ENCODE assay signal across 22 cellular contexts in genomic region chr5:141941779-141942178, GRCh38. TPM values are rescaled to one million over a fixed set of nuclear protein-coding genes. Genes with fewer than 3 reads are reported as not detected.
DNase-seq lines count a peak whose midpoint lies in the region; ATAC-seq, FAIRE-seq and TF ChIP-seq lines count a peak whose summit lies in the region.
"Had no signal": no experiment of that assay in that cellular context is flagged by ENCODE, and none has a peak within 500 bp of the region (broad histone marks: within the 10 kb centered on the region; RNA-seq: fewer than 3 reads in every experiment).

No MANE protein-coding gene starts in this region.

- TF ChIP-seq POLR2A in HCT116 (IDR thresholded peaks at IDR 0.05; ENCODE audit: borderline replicate concordance, extremely low read depth, insufficient read depth, insufficient read length) (no peak), endothelial cell of umbilical vein (IDR thresholded peaks at IDR 0.05; ENCODE audit: low read depth, low read length) (no peak), gastrocnemius medialis (IDR thresholded peaks at IDR 0.05) (no peak)

- H3K9me1 ChIP-seq in endothelial cell of umbilical vein (replicated peaks; ENCODE audit: control insufficient read depth, extremely low read depth, insufficient read depth, low read length): no peaks in the 10 kb centered on the region

- no peak for DNase-seq in HCT116 (ENCODE audit: low read depth, low spot score)
- no peak for DNase-seq in endothelial cell of umbilical vein (ENCODE audit: low read depth, low spot score)
- no peak for DNase-seq in gastrocnemius medialis
- DNase-seq in SIG-M5 treated with dmso at 0.1 percent for 504 hours (lab: John Stamatoyannopoulos, UW; ENCODE audit: unreplicated experiment): no peak
- no peak for DNase-seq in DMS79 treated with DMSO at 0.1 percent for 48 hours (lab: John Stamatoyannopoulos, UW)
- DNase-seq in activated T-cell treated with anti-CD3 and anti-CD28 coated beads, Interleukin-2, amount 50 U/mL, for 72 hours: no peak
- DNase-seq: COR-L47; effector memory CD4-positive, alpha-beta T cell; NCI-H2029 treated with DMSO at 0.1 percent for 48 hours; NCI-H510A treated with DMSO at 0.1 percent for 48 hours; SIG-M5; stimulated activated CD4-positive, alpha-beta T cell treated with anti-CD3 and anti-CD28 coated beads, Interleukin-15, amount 100 ng/mL, for 24 hours; stimulated activated naive CD4-positive, alpha-beta T cell treated with Interleukin-2 at 50 U/mL for 16 hours had no signal

- BruUV-seq in HCT116 (replicated peaks; lab: Mats Ljungman, UMichigan): no TSS peak
- BruUV-seq in endothelial cell of umbilical vein (replicated peaks; lab: Mats Ljungman, UMichigan): no TSS peak

- H3K27ac ChIP-seq in ACC112 (ENCODE audit: low read depth, low read length) (peak overlapping the region; percentile 67), HCT116 (ENCODE audit: low read depth, low read length) (no peak overlapping the region), endothelial cell of umbilical vein (ENCODE audit: insufficient read depth, low read depth, low read length) (peak overlapping the region; percentile 19), gastrocnemius medialis (peak overlapping the region in 3 of 4 donors; percentile 8 to 53 (median 19))
- H3K27ac ChIP-seq: cardiac muscle cell had no signal

- H3K4me3 ChIP-seq in ACC112 (ENCODE audit: low read depth, low read length): no peak overlapping the region
- no peak overlapping the region for H3K4me3 ChIP-seq in HCT116 (replicated peaks in 1 of 2; ENCODE audit: low read depth in 1 of 2, low read length in 2 of 2)
- no peak overlapping the region for H3K4me3 ChIP-seq in endothelial cell of umbilical vein (replicated peaks in 1 of 3; ENCODE audit: insufficient read depth in 1 of 3, low read depth in 1 of 3, low read length in 3 of 3)
- no peak overlapping the region for H3K4me3 ChIP-seq in gastrocnemius medialis
- H3K4me3 ChIP-seq: cardiac muscle cell had no signal

- H3K36me3 Mint-ChIP-seq in activated T-cell treated with anti-CD3 and anti-CD28 coated beads, Interleukin-2, amount 50 U/mL, for 72 hours (ENCODE audit: insufficient read depth in 2 of 2): peaks cover 0 to 2% of the 10 kb centered on the region in 2 donors
- H3K36me3 Mint-ChIP-seq: IgD-negative memory B cell had no signal

- H3K9me3 ChIP-seq in HCT116 (ENCODE audit: control insufficient read depth in 1 of 2, insufficient read depth in 1 of 2, low read depth in 1 of 2, low read length in 2 of 2) (no peaks in the 10 kb centered on the region), endothelial cell of umbilical vein (replicated peaks; ENCODE audit: control insufficient read depth, insufficient read depth, low read length) (no peaks in the 10 kb centered on the region), gastrocnemius medialis (no peaks in the 10 kb centered on the region)

- CTCF ChIA-PET in HCT116 (lab: Charles Lee) (interaction anchor here (0.8 to 3.6 kb wide), 3 partner anchors 19 to 63 kb away, joined by 4 to 19 read pairs (median 5); partner anchors contain the start of gene RNF14), endothelial cell of umbilical vein (lab: Charles Lee) (interaction anchor here (0.9 to 10.9 kb wide), 10 partner anchors 10 to 259 kb away, joined by 3 to 244 read pairs (median 6); partner anchors contain the start of genes DELE1, PCDH1, PCDH12 and RNF14)

- intact Hi-C loops in HCT116 (cut with micrococcal nuclease) (no loop called here), endothelial cell of umbilical vein (cut with micrococcal nuclease) (loop anchor here (1.0 to 2.0 kb wide), 2 partner anchors 17 kb away; partner anchors contain the start of gene PCDH12), gastrocnemius medialis (cut with DNase I; ENCODE audit: low total_unique reads) (no loop called here)

- H4K20me1 ChIP-seq in HCT116 (ENCODE audit: insufficient read depth) (no peaks in the 10 kb centered on the region), endothelial cell of umbilical vein (replicated peaks; ENCODE audit: control insufficient read depth, extremely low read depth, insufficient read depth, low read length) (no peaks in the 10 kb centered on the region)

- peak; percentile 37 for FAIRE-seq in endothelial cell of umbilical vein (lab: Jason Lieb, UNC)
- FAIRE-seq: H1, urothelium cell line had no signal

- dilution Hi-C loops in endothelial cell of umbilical vein (cut with MboI; ENCODE audit: extremely low pct_ligation_motif_present, low sequenced_read_pairs): no loop called here

- H3K4me1 Mint-ChIP-seq in activated T-cell treated with anti-CD3 and anti-CD28 coated beads, Interleukin-2, amount 50 U/mL, for 72 hours (ENCODE audit: low read depth): no peaks in the 10 kb centered on the region
- H3K4me1 Mint-ChIP-seq: IgD-negative memory B cell had no signal

- POLR2A ChIA-PET in HCT116 (lab: Charles Lee) (interaction anchor here (0.9 to 2.1 kb wide), 2 partner anchors 18 kb away, joined by 6 to 7 read pairs; partner anchors contain the start of gene DELE1), endothelial cell of umbilical vein (lab: Charles Lee) (interaction anchor here (0.5 to 2.5 kb wide), 2 partner anchors 18 to 221 kb away, joined by 3 to 9 read pairs; partner anchors contain the start of gene DELE1)

- H3K4me2 ChIP-seq in HCT116 (ENCODE audit: low read length) (peak overlapping the region; percentile 39; the same call in 1 of the 2 replicates), endothelial cell of umbilical vein (ENCODE audit: insufficient read depth, low read length) (no peak overlapping the region)

- RAD21 ChIA-PET in HCT116 (lab: Charles Lee; ENCODE audit: low non-redundant PET in 1 of 2, low total read pairs in 2 of 2, uncharacterized antibody in 2 of 2, unreplicated experiment in 2 of 2): no interaction called here

- in situ Hi-C loops in gastrocnemius medialis (cut with MboI; ENCODE audit: low sequenced_read_pairs in 4 of 4): no loop called here

- no peaks in the 10 kb centered on the region for H3K79me2 ChIP-seq in ACC112 (ENCODE audit: control insufficient read depth, insufficient read depth, low read length, unreplicated experiment)
- no peaks in the 10 kb centered on the region for H3K79me2 ChIP-seq in HCT116 (ENCODE audit: insufficient read depth, low read length)
- no peaks in the 10 kb centered on the region for H3K79me2 ChIP-seq in endothelial cell of umbilical vein (ENCODE audit: control insufficient read depth, insufficient read depth, low read length)

- no peak overlapping the region for H3K4me3 Mint-ChIP-seq in activated T-cell treated with anti-CD3 and anti-CD28 coated beads, Interleukin-2, amount 50 U/mL, for 72 hours
- H3K4me3 Mint-ChIP-seq: activated T-helper 17 cell treated with anti-CD3 and anti-CD28 coated beads, Interleukin-2, amount 50 U/mL, for 72 hours; IgD-negative memory B cell; T-helper 1 cell treated with Interleukin-12 subunit alpha and Interleukin-12 subunit beta and Interleukin-4 antibody, amounts not matched to agents 30 μg/mL and 1 μg/mL, for 36 hours had no signal

- H3K4me1 ChIP-seq in ACC112 (ENCODE audit: control insufficient read depth, insufficient read depth, low read length, unreplicated experiment) (peaks cover 25% of the 10 kb centered on the region), HCT116 (ENCODE audit: control insufficient read depth in 1 of 2, insufficient read depth in 2 of 2, low read length in 2 of 2) (peaks cover 5 to 17% of the 10 kb centered on the region in 2 experiments; a peak in 3 of 4 replicates), endothelial cell of umbilical vein (ENCODE audit: control insufficient read depth, extremely low read depth, insufficient read depth, low read length) (peaks cover 35% of the 10 kb centered on the region), gastrocnemius medialis (peaks cover 14 to 27% of the 10 kb centered on the region in 2 donors)

- no peaks in the 10 kb centered on the region for H3K9me3 Mint-ChIP-seq in activated T-cell treated with anti-CD3 and anti-CD28 coated beads, Interleukin-2, amount 50 U/mL, for 72 hours
- H3K9me3 Mint-ChIP-seq: activated T-helper 17 cell treated with anti-CD3 and anti-CD28 coated beads, Interleukin-2, amount 50 U/mL, for 72 hours; IgD-negative memory B cell; T-helper 1 cell treated with Interleukin-12 subunit alpha and Interleukin-12 subunit beta and Interleukin-4 antibody, amounts not matched to agents 30 μg/mL and 1 μg/mL, for 36 hours had no signal

- ATAC-seq in HCT116: no peak
- no peak for ATAC-seq in gastrocnemius medialis
- ATAC-seq in GM18909 (IDR thresholded peaks at IDR 0.05; ENCODE audit: poor library complexity, unreplicated experiment): no peak
- ATAC-seq in activated T-cell treated with anti-CD3 and anti-CD28 coated beads, Interleukin-2, amount 50 U/mL, for 72 hours (replicated peaks in 1 of 2): no peak

- H3K27ac Mint-ChIP-seq in activated T-cell treated with anti-CD3 and anti-CD28 coated beads, Interleukin-2, amount 50 U/mL, for 72 hours: no peak overlapping the region
- H3K27ac Mint-ChIP-seq: T-helper 1 cell treated with Interleukin-12 subunit alpha and Interleukin-12 subunit beta and Interleukin-4 antibody, amounts not matched to agents 30 μg/mL and 1 μg/mL, for 36 hours had no signal

- H3K27me3 ChIP-seq in ACC112 (ENCODE audit: insufficient read depth, low read length) (peaks cover 4% of the 10 kb centered on the region; the same call in 1 of the 2 replicates), HCT116 (ENCODE audit: insufficient read depth, low read length) (no peaks in the 10 kb centered on the region), endothelial cell of umbilical vein (ENCODE audit: control insufficient read depth in 2 of 2, insufficient read depth in 2 of 2, low read length in 2 of 2) (no peaks in the 10 kb centered on the region), gastrocnemius medialis (no peaks in the 10 kb centered on the region)
- H3K27me3 ChIP-seq: cardiac muscle cell had no signal

- no peaks in the 10 kb centered on the region for H3K9me2 ChIP-seq in HCT116 (ENCODE audit: insufficient read depth)

- TF ChIP-seq CTCF in HCT116 (IDR thresholded peaks at IDR 0.05 in 2 of 3, conservative IDR thresholded peaks at IDR 0.05 in 1 of 3; ENCODE audit: borderline replicate concordance in 1 of 3, insufficient read depth in 1 of 3, low read depth in 2 of 3, low read length in 2 of 3) (no peak), endothelial cell of umbilical vein (IDR thresholded peaks at IDR 0.05; ENCODE audit: extremely low read depth in 1 of 2, insufficient read depth in 1 of 2, low read depth in 1 of 2, low read length in 2 of 2) (no peak), gastrocnemius medialis (IDR thresholded peaks at IDR 0.05 in 4 of 5, conservative IDR thresholded peaks at IDR 0.05 in 1 of 5) (no peak)

- H3K9ac ChIP-seq in HCT116 (ENCODE audit: low read length) (no peak overlapping the region), endothelial cell of umbilical vein (replicated peaks; ENCODE audit: extremely low read depth, insufficient read depth, low read length) (no peak overlapping the region)

- TF ChIP-seq RAD21 in HCT116 (IDR thresholded peaks at IDR 0.05; ENCODE audit: low read depth): no peak

- H2AFZ ChIP-seq in ACC112 (ENCODE audit: low read length, unreplicated experiment): no peak overlapping the region
- no peak overlapping the region for H2AFZ ChIP-seq in HCT116 (ENCODE audit: low read depth, low read length, poor library complexity, severe bottlenecking)
- no peak overlapping the region for H2AFZ ChIP-seq in endothelial cell of umbilical vein (ENCODE audit: low read depth, low read length)

- H3K36me3 ChIP-seq in ACC112 (ENCODE audit: insufficient read depth, low read length) (peaks cover 4% of the 10 kb centered on the region; the same call in 1 of the 2 replicates), HCT116 (ENCODE audit: control insufficient read depth in 1 of 2, insufficient read depth in 2 of 2, low read length in 2 of 2) (peaks cover 13 to 14% of the 10 kb centered on the region in 2 experiments), endothelial cell of umbilical vein (ENCODE audit: control insufficient read depth in 2 of 2, extremely low read depth in 1 of 2, insufficient read depth in 2 of 2, low read length in 2 of 2) (peaks cover 11 to 15% of the 10 kb centered on the region in 2 experiments), gastrocnemius medialis (peaks cover 0 to 24% of the 10 kb centered on the region in 2 donors)

- no peaks in the 10 kb centered on the region for H3K27me3 Mint-ChIP-seq in activated T-cell treated with anti-CD3 and anti-CD28 coated beads, Interleukin-2, amount 50 U/mL, for 72 hours (ENCODE audit: low read depth)
- H3K27me3 Mint-ChIP-seq: activated T-helper 17 cell treated with anti-CD3 and anti-CD28 coated beads, Interleukin-2, amount 50 U/mL, for 72 hours; IgD-negative memory B cell had no signal

RNA-seq across cellular contexts. Expression of gene PCDH12, which starts 16.2 kb away (rescaled TPM):
- 0.02 TPM for total RNA-seq in HCT116 (2021; ENCODE audit: unreplicated experiment)
- polyA plus RNA-seq in HCT116 (2012): 0.42 and 0.50 TPM in 2 replicates
- 18.5 and 20.4 TPM in 2 replicates for total RNA-seq in endothelial cell of umbilical vein
- polyA plus RNA-seq in endothelial cell of umbilical vein: 5.5 and 6.2 TPM in 2 replicates
- 3.2 and 3.6 TPM in 2 replicates for polyA plus RNA-seq in endothelial cell of umbilical vein (2011; cell fraction: cytosol; rRNA removed)
- 2.6 and 2.9 TPM in 2 replicates for polyA plus RNA-seq in endothelial cell of umbilical vein (2011; cell fraction: nucleus; rRNA removed)
- polyA plus RNA-seq in endothelial cell of umbilical vein (2012): 5.4 and 7.7 TPM in 2 replicates
- 6.9 and 10.3 TPM in 2 replicates for polyA minus RNA-seq in endothelial cell of umbilical vein
- 0.82 TPM for polyA minus RNA-seq in endothelial cell of umbilical vein (2011; cell fraction: cytosol; rRNA and poly(A)+ RNA removed)
- 2.7 and 5.1 TPM in 2 replicates for polyA minus RNA-seq in endothelial cell of umbilical vein (2011; cell fraction: nucleus; rRNA and poly(A)+ RNA removed)
- 10 to 100 TPM in 1 of 4 donors, 1 to 10 TPM in 3; 2.1 to 13.6 (median 3.6) TPM for total RNA-seq in gastrocnemius medialis
- under 1 TPM; 0.31 to 0.58 TPM for total RNA-seq in activated T-cell treated with anti-CD3 and anti-CD28 coated beads, Interleukin-2, amount 50 U/mL, for 72 hours
- polyA plus RNA-seq: neural cell had no signal

RNA-seq across cellular contexts. Expression of gene DELE1, which starts 18.1 kb away (rescaled TPM):
- total RNA-seq in HCT116 (2021; ENCODE audit: unreplicated experiment): 74.1 TPM
- 57.7 and 59.0 TPM in 2 replicates for polyA plus RNA-seq in HCT116 (2012)
- total RNA-seq in endothelial cell of umbilical vein: 67.0 and 105 TPM in 2 replicates
- 121 and 139 TPM in 2 replicates for polyA plus RNA-seq in endothelial cell of umbilical vein
- 80.8 and 91.2 TPM in 2 replicates for polyA plus RNA-seq in endothelial cell of umbilical vein (2011; cell fraction: cytosol; rRNA removed)
- 291 and 301 TPM in 2 replicates for polyA plus RNA-seq in endothelial cell of umbilical vein (2011; cell fraction: nucleus; rRNA removed)
- polyA plus RNA-seq in endothelial cell of umbilical vein (2012): 60.1 and 60.8 TPM in 2 replicates
- polyA minus RNA-seq in endothelial cell of umbilical vein: 96.7 and 110 TPM in 2 replicates
- 29.9 TPM for polyA minus RNA-seq in endothelial cell of umbilical vein (2011; cell fraction: cytosol; rRNA and poly(A)+ RNA removed)
- polyA minus RNA-seq in endothelial cell of umbilical vein (2011; cell fraction: nucleus; rRNA and poly(A)+ RNA removed): 83.3 and 102 TPM in 2 replicates
- total RNA-seq in gastrocnemius medialis: 10 to 100 TPM; 31.3 to 91.6 (median 52.4) TPM
- 10 to 100 TPM; 48.6 to 52.2 TPM for total RNA-seq in activated T-cell treated with anti-CD3 and anti-CD28 coated beads, Interleukin-2, amount 50 U/mL, for 72 hours

RNA-seq across cellular contexts. Expression of gene RNF14, which starts 27.1 kb away (rescaled TPM):
- total RNA-seq in HCT116 (2021; ENCODE audit: unreplicated experiment) (37.5 TPM), endothelial cell of umbilical vein (53.1 and 55.9 TPM in 2 replicates), gastrocnemius medialis (100 to 1,000 TPM in 1 of 4 donors, 10 to 100 TPM in 3; 71.4 to 107 (median 84.5) TPM)
- polyA plus RNA-seq in HCT116 (2012): 21.3 and 28.3 TPM in 2 replicates
- 20.3 and 23.5 TPM in 2 replicates for polyA plus RNA-seq in endothelial cell of umbilical vein
- 31.4 and 34.3 TPM in 2 replicates for polyA plus RNA-seq in endothelial cell of umbilical vein (2011; cell fraction: cytosol; rRNA removed)
- polyA plus RNA-seq in endothelial cell of umbilical vein (2011; cell fraction: nucleus; rRNA removed): 32.0 and 32.5 TPM in 2 replicates
- polyA plus RNA-seq in endothelial cell of umbilical vein (2012): 75.7 and 87.2 TPM in 2 replicates
- 56.2 and 56.9 TPM in 2 replicates for polyA minus RNA-seq in endothelial cell of umbilical vein
- 8.6 TPM for polyA minus RNA-seq in endothelial cell of umbilical vein (2011; cell fraction: cytosol; rRNA and poly(A)+ RNA removed)
- 18.4 and 29.8 TPM in 2 replicates for polyA minus RNA-seq in endothelial cell of umbilical vein (2011; cell fraction: nucleus; rRNA and poly(A)+ RNA removed)
- 10 to 100 TPM; 38.6 to 40.4 TPM for total RNA-seq in activated T-cell treated with anti-CD3 and anti-CD28 coated beads, Interleukin-2, amount 50 U/mL, for 72 hours
